1 cellular context compared by ENCODE assay signal in genomic region chrX:130170752-130171445, GRCh38.
TF ChIP-seq lines count a peak whose summit lies in the region.

No MANE protein-coding gene starts in this region.

TF ChIP-seq in GM12878, 131 proteins besides CTCF, POLR2A, EP300 and RAD21 (continued from another document):
- TF ChIP-seq SMC3 (IDR thresholded peaks at IDR 0.05; ENCODE audit: borderline replicate concordance, low read length) (no peak), RUNX3 (IDR thresholded peaks at IDR 0.05; ENCODE audit: low read length) (peak; percentile 10; the same call in 1 of the 2 replicates), POLR2AphosphoS5 (IDR thresholded peaks at IDR 0.05; ENCODE audit: low read length) (peak; percentile 53; the same call in 1 of the 2 replicates), ZZZ3 (IDR thresholded peaks at IDR 0.05; ENCODE audit: control insufficient read depth, insufficient read length, low read depth) (no peak), SKIL (IDR thresholded peaks at IDR 0.05; ENCODE audit: low read depth, poor library complexity, severe bottlenecking) (peak; percentile 62), JUND (IDR thresholded peaks at IDR 0.05; ENCODE audit: low read depth, low read length) (0 out of 2 replicates have a peak, but pooled peaks have one; percentile 63), BCLAF1 (IDR thresholded peaks at IDR 0.05) (peak; percentile 84), SIN3A (IDR thresholded peaks at IDR 0.05; ENCODE audit: low read depth, low read length) (no peak), SP1 (IDR thresholded peaks at IDR 0.05; ENCODE audit: low read depth, low read length) (peak; percentile 48), SREBF1 (IDR thresholded peaks at IDR 0.05; ENCODE audit: low read length) (peak; percentile 74; the same call in 1 of the 2 replicates), RELB (IDR thresholded peaks at IDR 0.05; ENCODE audit: low read depth) (peak; percentile 66)
